Comparison of ENCODE assay signal across 33 cellular contexts in the genomic region with DNA sequence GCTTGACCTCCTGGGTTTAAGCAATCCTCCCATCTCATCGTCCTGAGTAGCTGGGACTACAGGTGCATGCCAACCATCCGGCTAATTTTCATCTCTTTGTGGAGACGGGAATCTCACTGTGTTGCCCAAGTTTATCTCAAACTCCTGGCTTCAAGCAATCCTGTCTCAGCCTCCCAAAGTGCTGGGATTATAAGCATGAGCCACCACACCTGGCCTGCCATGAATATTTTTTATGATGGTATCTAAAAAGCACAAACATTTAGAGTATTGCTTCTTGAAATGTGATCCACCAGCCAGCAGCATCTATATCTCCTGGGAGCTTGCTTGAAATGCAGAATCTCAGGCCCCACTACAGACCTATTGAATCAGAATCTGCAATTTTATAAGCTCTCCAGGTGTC.
"Had no signal": no experiment of that assay in that cellular context is flagged by ENCODE, and none has a peak within 500 bp of the region (broad histone marks: within the 10 kb centered on the region; RNA-seq: fewer than 3 reads in every experiment).

No MANE protein-coding gene starts in this region.

- H3K9me3 ChIP-seq: MG63 had no signal

- H3K4me3 ChIP-seq: MG63 had no signal

- DNase-seq: Karpas-422, MG63, MM.1S, MV-4-11, NCI-H1048, NCI-H1092, NCI-H1092 treated with DMSO at 0.1 percent for 48 hours, NCI-H1105, NCI-H1105 treated with DMSO at 0.1 percent for 48 hours, NCI-H1417, NCI-H1417 treated with DMSO at 0.1 percent for 48 hours, NCI-H1436, NCI-H1436 treated with DMSO at 0.1 percent for 48 hours, NCI-H146, NCI-H1694, NCI-H1694 treated with DMSO at 0.1 percent for 48 hours, NCI-H187, NCI-H187 treated with DMSO at 0.1 percent for 48 hours, NCI-H1930, NCI-H2029, NCI-H2029 treated with DMSO at 0.1 percent for 48 hours, NCI-H2081, NCI-H2081 treated with DMSO at 0.1 percent for 48 hours, NCI-H2107, NCI-H2171, NCI-H2171 treated with DMSO at 0.1 percent for 48 hours, NCI-H2227 treated with DMSO at 0.1 percent for 48 hours, NCI-H226, NCI-H345, NCI-H446, NCI-H446 treated with DMSO at 0.1 percent for 48 hours, NCI-H510A, NCI-H510A treated with DMSO at 0.1 percent for 48 hours had no signal

- H3K36me3 ChIP-seq: MG63 had no signal
